18 cellular contexts compared by ENCODE assay signal in genomic region chr12:103838254-103838914, GRCh38. TPM values are rescaled to one million over a fixed set of nuclear protein-coding genes. Genes with fewer than 3 reads are reported as not detected.
A peak's percentile ranks its signal among the peaks of the same experiment; 100 is the strongest.
DNase-seq lines count a peak whose midpoint lies in the region; ATAC-seq and TF ChIP-seq lines count a peak whose summit lies in the region.
"Had no signal": no experiment of that assay in that cellular context is flagged by ENCODE, and none has a peak within 500 bp of the region (broad histone marks: within the 10 kb centered on the region; RNA-seq: fewer than 3 reads in every experiment).

No MANE protein-coding gene starts in this region.

- no peak for TF ChIP-seq POLR2A in breast epithelium (IDR thresholded peaks at IDR 0.05)

- no peaks in the 10 kb centered on the region for H4K20me1 ChIP-seq in mammary epithelial cell (ENCODE audit: insufficient read depth, low read length)

- TF ChIP-seq CTCF in MCF 10A (IDR thresholded peaks at IDR 0.05; ENCODE audit: unreplicated experiment): no peak
- TF ChIP-seq CTCF in breast epithelium (IDR thresholded peaks at IDR 0.05): no peak
- no peak for TF ChIP-seq CTCF in mammary epithelial cell (conservative IDR thresholded peaks at IDR 0.05 in 1 of 2, IDR thresholded peaks at IDR 0.05 in 1 of 2; ENCODE audit: extremely low read depth in 1 of 2, insufficient read depth in 1 of 2, low read depth in 1 of 2, low read length in 2 of 2)
- no peak for TF ChIP-seq CTCF in nephron (IDR thresholded peaks at IDR 0.05; ENCODE audit: unreplicated experiment in 3 of 3)
- no peak for TF ChIP-seq CTCF in type B pancreatic cell (conservative IDR thresholded peaks at IDR 0.05)

- dilution Hi-C loops in mammary epithelial cell (cut with HindIII; ENCODE audit: low sequenced_read_pairs): no loop called here

- DNase-seq in MCF 10A (ENCODE audit: unreplicated experiment): no peak
- no peak for DNase-seq in breast epithelium (ENCODE audit: low spot score in 2 of 2)
- DNase-seq in mammary epithelial cell: no peak
- no peak for DNase-seq in type B pancreatic cell (ENCODE audit: extremely low spot score, unreplicated experiment)
- DNase-seq in hypothalamus (lab: John Stamatoyannopoulos, UW): no peak
- DNase-seq in activated CD8-positive, alpha-beta memory T cell treated with anti-CD3 and anti-CD28 coated beads for 24 hours: no peak
- DNase-seq: CD4-positive, CD25-positive, alpha-beta regulatory T cell; central memory CD4-positive, alpha-beta T cell; H7; left ventricle myocardium superior; NCI-H1436; NCI-H748 treated with DMSO at 0.1 percent for 48 hours; small intestine; stimulated activated CD4-positive, alpha-beta T cell treated with anti-CD3 and anti-CD28 coated beads, Interleukin-2, amount 100 ng/mL, for 48 hours had no signal

- H3K36me3 Mint-ChIP-seq in MCF 10A (ENCODE audit: insufficient read depth, unreplicated experiment): peaks cover 5% of the 10 kb centered on the region
- H3K36me3 Mint-ChIP-seq in nephron (ENCODE audit: low read depth): no peaks in the 10 kb centered on the region
- H3K36me3 Mint-ChIP-seq in type B pancreatic cell: peaks cover 13% of the 10 kb centered on the region

- H3K4me3 ChIP-seq in breast epithelium: no peak overlapping the region
- peak overlapping the region in 2 of 3 experiments; percentile 69 to 87 for H3K4me3 ChIP-seq in mammary epithelial cell (replicated peaks in 1 of 3; ENCODE audit: insufficient read depth in 1 of 3, low read depth in 2 of 3, low read length in 3 of 3)

- ATAC-seq in HG02763 (IDR thresholded peaks at IDR 0.05; ENCODE audit: unreplicated experiment): no peak
- ATAC-seq: left ventricle myocardium superior had no signal

- H2AFZ ChIP-seq in mammary epithelial cell (ENCODE audit: low read depth, low read length): no peak overlapping the region
- H2AFZ ChIP-seq: parathyroid adenoma had no signal

- H3K79me2 ChIP-seq in mammary epithelial cell (ENCODE audit: insufficient read depth, low read length): peaks cover 76% of the 10 kb centered on the region
- H3K79me2 ChIP-seq: parathyroid adenoma had no signal

- H3K4me3 Mint-ChIP-seq in MCF 10A (ENCODE audit: unreplicated experiment): peak overlapping the region; percentile 89
- H3K4me3 Mint-ChIP-seq in nephron: peak overlapping the region; percentile 18 to 89 (median 62)
- peak overlapping the region; percentile 94 for H3K4me3 Mint-ChIP-seq in type B pancreatic cell
- H3K4me3 Mint-ChIP-seq: T-helper 2 cell treated with Interferon-gamma antibody and Interleukin-4, amounts not matched to agents 5 μg/mL and 100 μg/mL, for 36 hours had no signal

- H3K27me3 Mint-ChIP-seq in MCF 10A (ENCODE audit: insufficient read depth, unreplicated experiment) (no peaks in the 10 kb centered on the region), nephron (ENCODE audit: low read depth) (peaks cover 19% of the 10 kb centered on the region), type B pancreatic cell (peaks cover 3% of the 10 kb centered on the region)
- H3K27me3 Mint-ChIP-seq: CD4-positive, CD25-positive, alpha-beta regulatory T cell had no signal

- H3K27ac ChIP-seq in breast epithelium (no peak overlapping the region), mammary epithelial cell (ENCODE audit: insufficient read depth, low read depth, low read length) (no peak overlapping the region)
- H3K27ac ChIP-seq: parathyroid adenoma had no signal

- no peak overlapping the region for H3K9ac ChIP-seq in mammary epithelial cell (ENCODE audit: insufficient read depth, low read length)
- H3K9ac ChIP-seq: parathyroid adenoma had no signal

- H3K4me2 ChIP-seq in mammary epithelial cell (ENCODE audit: insufficient read depth, low read depth, low read length): peak overlapping the region; percentile 95

- no TSS peak for BruUV-seq in MCF 10A (replicated peaks; lab: Mats Ljungman, UMichigan)
- no TSS peak for BruUV-seq in mammary epithelial cell (replicated peaks; lab: Mats Ljungman, UMichigan)

- in situ Hi-C loops in mammary epithelial cell (cut with MboI; ENCODE audit: low sequenced_read_pairs in 2 of 2): no loop called here

- no peaks in the 10 kb centered on the region for H3K9me3 ChIP-seq in breast epithelium
- no peaks in the 10 kb centered on the region for H3K9me3 ChIP-seq in mammary epithelial cell (replicated peaks; ENCODE audit: insufficient read depth, low read length)

- H3K36me3 ChIP-seq in breast epithelium (no peaks in the 10 kb centered on the region), mammary epithelial cell (ENCODE audit: insufficient read depth, low read length) (no peaks in the 10 kb centered on the region)

- intact Hi-C loops in MCF 10A (cut with micrococcal nuclease): no loop called here
- intact Hi-C loops in breast epithelium (cut with DNase I; ENCODE audit: low total_unique reads): no loop called here
- intact Hi-C loops in mammary epithelial cell (cut with micrococcal nuclease): no loop called here

- H3K27ac Mint-ChIP-seq in MCF 10A (ENCODE audit: low read depth, unreplicated experiment) (no peak overlapping the region), nephron (no peak overlapping the region), type B pancreatic cell (no peak overlapping the region)
- H3K27ac Mint-ChIP-seq: CD4-positive, CD25-positive, alpha-beta regulatory T cell; T-helper 2 cell treated with Interferon-gamma antibody and Interleukin-4, amounts not matched to agents 5 μg/mL and 100 μg/mL, for 36 hours had no signal

- H3K4me1 Mint-ChIP-seq in MCF 10A (ENCODE audit: insufficient read depth, unreplicated experiment): peaks cover 30% of the 10 kb centered on the region
- peaks cover 29% of the 10 kb centered on the region for H3K4me1 Mint-ChIP-seq in nephron
- H3K4me1 Mint-ChIP-seq in type B pancreatic cell (ENCODE audit: unreplicated experiment): peaks cover 21% of the 10 kb centered on the region

- H3K27me3 ChIP-seq in breast epithelium (no peaks in the 10 kb centered on the region), mammary epithelial cell (ENCODE audit: insufficient read depth, low read length) (no peaks in the 10 kb centered on the region)

- CTCF ChIA-PET in MCF 10A (lab: Yijun Ruan, JAX): no interaction called here
- CTCF ChIA-PET in mammary epithelial cell (lab: Charles Lee; ENCODE audit: low non-redundant PET): no interaction called here

- H3K4me1 ChIP-seq in breast epithelium: no peaks in the 10 kb centered on the region
- peaks cover 27% of the 10 kb centered on the region for H3K4me1 ChIP-seq in mammary epithelial cell (ENCODE audit: insufficient read depth, low read length)

- POLR2A ChIA-PET in MCF 10A (lab: Yijun Ruan, JAX): no interaction called here

- WGBS in mammary epithelial cell (ENCODE audit: low coverage, missing lambda C conversion rate): 100% methylated on average over 1 of the region's 1 CpG

- H3K9me3 Mint-ChIP-seq in MCF 10A (ENCODE audit: unreplicated experiment) (no peaks in the 10 kb centered on the region), nephron (no peaks in the 10 kb centered on the region), type B pancreatic cell (peaks cover 4% of the 10 kb centered on the region)
- H3K9me3 Mint-ChIP-seq: CD4-positive, CD25-positive, alpha-beta regulatory T cell; T-helper 2 cell treated with Interferon-gamma antibody and Interleukin-4, amounts not matched to agents 5 μg/mL and 100 μg/mL, for 36 hours had no signal

RNA-seq across cellular contexts. Expression of gene NT5DC3, which starts 2.6 kb away (rescaled TPM):
- 15.1 and 18.3 TPM in 2 replicates for total RNA-seq in MCF 10A (2022)
- 10 to 100 TPM in 2 of 3 donors, 1 to 10 TPM in 1; 3.8 to 19.9 (median 12.5) TPM for total RNA-seq in breast epithelium
- total RNA-seq in mammary epithelial cell: 10 to 100 TPM; 46.4 to 98.5 TPM
- polyA plus RNA-seq in mammary epithelial cell: 8.8 TPM
- 44.5 TPM for polyA minus RNA-seq in mammary epithelial cell
- total RNA-seq in type B pancreatic cell (ENCODE audit: low replicate concordance): 10.9 and 16.3 TPM in 2 replicates

Comparison
In these comparisons a context has a peak if more than half of its experiments do, and no peak if none do; other contexts are left out.
1. H3K4me3 ChIP-seq: peak in mammary epithelial cell (2 of 3); none in breast epithelium (0 of 3).
2. Peak in every context shown above with its lines, with median percentiles within 50 percentile points of each other: H3K4me3 Mint-ChIP-seq.